Comparison of ENCODE assay signal across 1 cellular context in the genomic region with DNA sequence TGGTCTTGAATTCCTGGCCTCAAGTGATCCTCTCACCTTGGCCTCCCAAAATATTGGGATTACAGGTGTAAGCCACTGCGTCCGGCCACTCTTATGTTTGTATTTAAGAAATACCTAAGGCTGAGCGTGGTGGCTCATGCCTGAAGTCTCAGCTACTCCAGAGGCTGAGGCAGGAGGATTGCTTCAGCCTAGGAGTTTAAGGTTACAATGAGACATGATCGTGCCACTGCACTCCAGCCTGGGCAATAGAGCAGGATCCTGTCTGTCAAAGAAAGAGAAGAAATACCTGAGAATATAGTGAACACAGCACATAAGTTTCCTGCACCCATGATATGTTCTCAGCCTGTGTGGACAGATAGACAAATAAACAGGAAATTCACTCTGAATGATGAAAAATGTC.
TF ChIP-seq lines count a peak whose summit lies in the region.

No MANE protein-coding gene starts in this region.

TF ChIP-seq in HepG2, 621 proteins besides CTCF, POLR2A, EP300 and RAD21:
- TF ChIP-seq, protein P1, sequence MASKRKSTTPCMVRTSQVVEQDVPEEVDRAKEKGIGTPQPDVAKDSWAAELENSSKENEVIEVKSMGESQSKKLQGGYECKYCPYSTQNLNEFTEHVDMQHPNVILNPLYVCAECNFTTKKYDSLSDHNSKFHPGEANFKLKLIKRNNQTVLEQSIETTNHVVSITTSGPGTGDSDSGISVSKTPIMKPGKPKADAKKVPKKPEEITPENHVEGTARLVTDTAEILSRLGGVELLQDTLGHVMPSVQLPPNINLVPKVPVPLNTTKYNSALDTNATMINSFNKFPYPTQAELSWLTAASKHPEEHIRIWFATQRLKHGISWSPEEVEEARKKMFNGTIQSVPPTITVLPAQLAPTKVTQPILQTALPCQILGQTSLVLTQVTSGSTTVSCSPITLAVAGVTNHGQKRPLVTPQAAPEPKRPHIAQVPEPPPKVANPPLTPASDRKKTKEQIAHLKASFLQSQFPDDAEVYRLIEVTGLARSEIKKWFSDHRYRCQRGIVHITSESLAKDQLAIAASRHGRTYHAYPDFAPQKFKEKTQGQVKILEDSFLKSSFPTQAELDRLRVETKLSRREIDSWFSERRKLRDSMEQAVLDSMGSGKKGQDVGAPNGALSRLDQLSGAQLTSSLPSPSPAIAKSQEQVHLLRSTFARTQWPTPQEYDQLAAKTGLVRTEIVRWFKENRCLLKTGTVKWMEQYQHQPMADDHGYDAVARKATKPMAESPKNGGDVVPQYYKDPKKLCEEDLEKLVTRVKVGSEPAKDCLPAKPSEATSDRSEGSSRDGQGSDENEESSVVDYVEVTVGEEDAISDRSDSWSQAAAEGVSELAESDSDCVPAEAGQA (IDR thresholded peaks at IDR 0.05; ENCODE audit: low read depth): no peak
- TF ChIP-seq, protein P1 (CRISPR knock-in tag; IDR thresholded peaks at IDR 0.05; ENCODE audit: borderline replicate concordance): no peak
- no peak for TF ChIP-seq ZNF629 (CRISPR knock-in tag; conservative IDR thresholded peaks at IDR 0.05)
- TF ChIP-seq, protein P2, sequence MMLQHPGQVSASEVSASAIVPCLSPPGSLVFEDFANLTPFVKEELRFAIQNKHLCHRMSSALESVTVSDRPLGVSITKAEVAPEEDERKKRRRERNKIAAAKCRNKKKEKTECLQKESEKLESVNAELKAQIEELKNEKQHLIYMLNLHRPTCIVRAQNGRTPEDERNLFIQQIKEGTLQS (CRISPR knock-in tag; IDR thresholded peaks at IDR 0.05): no peak
- no peak for TF ChIP-seq ZFP36L2 (CRISPR knock-in tag; IDR thresholded peaks at IDR 0.05)
- no peak for TF ChIP-seq HNF4G (IDR thresholded peaks at IDR 0.05; ENCODE audit: borderline replicate concordance, low read depth, low read length)
- TF ChIP-seq HNF4G (CRISPR knock-in tag; IDR thresholded peaks at IDR 0.05; ENCODE audit: borderline replicate concordance, low read depth): no peak
- no peak for TF ChIP-seq SMAD1 (CRISPR knock-in tag; IDR thresholded peaks at IDR 0.05; ENCODE audit: borderline replicate concordance, low read depth)
- TF ChIP-seq, protein P3, sequence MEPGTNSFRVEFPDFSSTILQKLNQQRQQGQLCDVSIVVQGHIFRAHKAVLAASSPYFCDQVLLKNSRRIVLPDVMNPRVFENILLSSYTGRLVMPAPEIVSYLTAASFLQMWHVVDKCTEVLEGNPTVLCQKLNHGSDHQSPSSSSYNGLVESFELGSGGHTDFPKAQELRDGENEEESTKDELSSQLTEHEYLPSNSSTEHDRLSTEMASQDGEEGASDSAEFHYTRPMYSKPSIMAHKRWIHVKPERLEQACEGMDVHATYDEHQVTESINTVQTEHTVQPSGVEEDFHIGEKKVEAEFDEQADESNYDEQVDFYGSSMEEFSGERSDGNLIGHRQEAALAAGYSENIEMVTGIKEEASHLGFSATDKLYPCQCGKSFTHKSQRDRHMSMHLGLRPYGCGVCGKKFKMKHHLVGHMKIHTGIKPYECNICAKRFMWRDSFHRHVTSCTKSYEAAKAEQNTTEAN (CRISPR knock-in tag; conservative IDR thresholded peaks at IDR 0.05): no peak
- TF ChIP-seq GPN1 (CRISPR knock-in tag; IDR thresholded peaks at IDR 0.05; ENCODE audit: borderline replicate concordance): no peak
- no peak for TF ChIP-seq HNRNPLL (IDR thresholded peaks at IDR 0.05; ENCODE audit: low read depth, low read length, poor library complexity, severe bottlenecking)
- TF ChIP-seq GATA4 (IDR thresholded peaks at IDR 0.05; ENCODE audit: borderline replicate concordance, low read depth): no peak
- no peak for TF ChIP-seq ZSCAN31 (CRISPR knock-in tag; IDR thresholded peaks at IDR 0.05; ENCODE audit: low read depth)
- no peak for TF ChIP-seq ZKSCAN1 (IDR thresholded peaks at IDR 0.05; ENCODE audit: low read length)
- TF ChIP-seq, protein P4, sequence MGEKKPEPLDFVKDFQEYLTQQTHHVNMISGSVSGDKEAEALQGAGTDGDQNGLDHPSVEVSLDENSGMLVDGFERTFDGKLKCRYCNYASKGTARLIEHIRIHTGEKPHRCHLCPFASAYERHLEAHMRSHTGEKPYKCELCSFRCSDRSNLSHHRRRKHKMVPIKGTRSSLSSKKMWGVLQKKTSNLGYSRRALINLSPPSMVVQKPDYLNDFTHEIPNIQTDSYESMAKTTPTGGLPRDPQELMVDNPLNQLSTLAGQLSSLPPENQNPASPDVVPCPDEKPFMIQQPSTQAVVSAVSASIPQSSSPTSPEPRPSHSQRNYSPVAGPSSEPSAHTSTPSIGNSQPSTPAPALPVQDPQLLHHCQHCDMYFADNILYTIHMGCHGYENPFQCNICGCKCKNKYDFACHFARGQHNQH (CRISPR knock-in tag; IDR thresholded peaks at IDR 0.05): no peak
TF ChIP-seq in HepG2: peak in this region for 0.
